ENCODE assay signal across 8 cellular contexts in genomic region chr7:87058739-87059524, GRCh38. TPM values are rescaled to one million over a fixed set of nuclear protein-coding genes. Genes with fewer than 3 reads are reported as not detected.
A peak's percentile ranks its signal among the peaks of the same experiment; 100 is the strongest.
DNase-seq lines count a peak whose midpoint lies in the region; ATAC-seq and TF ChIP-seq lines count a peak whose summit lies in the region.

No MANE protein-coding gene starts in this region.

- no peak for TF ChIP-seq POLR2A in breast epithelium (IDR thresholded peaks at IDR 0.05)

- no peaks in the 10 kb centered on the region for H3K9me3 ChIP-seq in breast epithelium

- peak overlapping the region; percentile 65 to 96 (median 77) for H3K4me3 ChIP-seq in breast epithelium
- H3K4me3 ChIP-seq in kidney epithelial cell (ENCODE audit: low read depth, low read length) = peak overlapping the region; percentile 46

- ATAC-seq in GM19023 (IDR thresholded peaks at IDR 0.05; ENCODE audit: unreplicated experiment) (peak; percentile 43), HG03175 (IDR thresholded peaks at IDR 0.05; ENCODE audit: unreplicated experiment) (peak; percentile 41)

- intact Hi-C loops in breast epithelium (cut with DNase I; ENCODE audit: low total_unique reads) = no loop called here

- no peaks in the 10 kb centered on the region for H3K4me1 ChIP-seq in breast epithelium

- H3K27ac ChIP-seq in C4-2B = peak overlapping the region; percentile 33
- peak overlapping the region; percentile 75 to 85 for H3K27ac ChIP-seq in breast epithelium

- DNase-seq in RPMI8226 = peak; percentile 58
- peak; percentile 19 to 54 for DNase-seq in breast epithelium (ENCODE audit: low spot score in 2 of 2)
- DNase-seq in kidney epithelial cell (ENCODE audit: low read depth) = no peak
- DNase-seq in stimulated activated CD8-positive, alpha-beta memory T cell treated with anti-CD3 and anti-CD28 coated beads, Interleukin-4, amount 100 ng/mL, for 24 hours (ENCODE audit: low read depth) = peak; percentile 0
- no peak for DNase-seq in activated CD8-positive, alpha-beta memory T cell treated with anti-CD3 and anti-CD28 coated beads, Interleukin-2, amount 50 U/mL, for 48 hours

- TF ChIP-seq CTCF in C4-2B (conservative IDR thresholded peaks at IDR 0.05) = no peak
- TF ChIP-seq CTCF in breast epithelium (IDR thresholded peaks at IDR 0.05) = no peak
- no peak for TF ChIP-seq CTCF in kidney epithelial cell (IDR thresholded peaks at IDR 0.05; ENCODE audit: insufficient read depth, low read length, poor library complexity, severe bottlenecking)

- H3K36me3 ChIP-seq in breast epithelium (no peaks in the 10 kb centered on the region), kidney epithelial cell (ENCODE audit: control insufficient read depth, insufficient read depth, low read length) (no peaks in the 10 kb centered on the region)

- H3K27me3 ChIP-seq in breast epithelium = no peaks in the 10 kb centered on the region
- H3K27me3 ChIP-seq in kidney epithelial cell (ENCODE audit: control insufficient read depth, insufficient read depth, low read length) = peaks cover 6% of the 10 kb centered on the region

RNA-seq across cellular contexts. Expression of gene ELAPOR2, which starts 0.5 kb away (rescaled TPM):
- total RNA-seq in breast epithelium = 10 to 100 TPM; 14.4 to 38.1 (median 34.7) TPM
- total RNA-seq in kidney epithelial cell = 5.3 and 15.4 TPM in 2 replicates

Comparison
In these comparisons a context has a peak if more than half of its experiments do, and no peak if none do; other contexts are left out.
1. DNase-seq: peak in RPMI8226 (single experiment), breast epithelium (2 of 2) and stimulated activated CD8-positive, alpha-beta memory T cell treated with anti-CD3 and anti-CD28 coated beads, Interleukin-4, amount 100 ng/mL, for 24 hours (single experiment); none in kidney epithelial cell (single experiment) and activated CD8-positive, alpha-beta memory T cell treated with anti-CD3 and anti-CD28 coated beads, Interleukin-2, amount 50 U/mL, for 48 hours (single experiment).